In genomic region chr2:42171396-42171971, GRCh38 we compare ENCODE assay signal across 8 cellular contexts. TPM values are rescaled to one million over a fixed set of nuclear protein-coding genes. Genes with fewer than 3 reads are reported as not detected.
A peak's percentile ranks its signal among the peaks of the same experiment; 100 is the strongest.
DNase-seq lines count a peak whose midpoint lies in the region; ATAC-seq lines count a peak whose summit lies in the region.

No MANE protein-coding gene starts in this region.

- H3K27me3 ChIP-seq in ACC112 (ENCODE audit: insufficient read depth, low read length): no peaks in the 10 kb centered on the region

- no peak overlapping the region for H3K27ac ChIP-seq in ACC112 (ENCODE audit: low read depth, low read length)

- DNase-seq in GM19238 (ENCODE audit: insufficient read length, low spot score): peak; percentile 25
- peak; percentile 40 for DNase-seq in NCI-H69 (lab: John Stamatoyannopoulos, UW)
- DNase-seq in mucosa of gallbladder (ENCODE audit: low spot score): no peak
- no peak for DNase-seq in foreskin melanocyte
- DNase-seq in NCI-H1694 treated with DMSO at 0.1 percent for 48 hours (lab: John Stamatoyannopoulos, UW): no peak

- peaks cover 4% of the 10 kb centered on the region; the same call in 1 of the 2 replicates for H3K36me3 ChIP-seq in ACC112 (ENCODE audit: insufficient read depth, low read length)

- H2AFZ ChIP-seq in ACC112 (ENCODE audit: low read length, unreplicated experiment): no peak overlapping the region

- ATAC-seq in GM19023 (IDR thresholded peaks at IDR 0.05; ENCODE audit: unreplicated experiment): no peak

- peaks cover 59% of the 10 kb centered on the region for H3K79me2 ChIP-seq in ACC112 (ENCODE audit: control insufficient read depth, insufficient read depth, low read length, unreplicated experiment)

- H3K4me3 ChIP-seq in ACC112 (ENCODE audit: low read depth, low read length): peak overlapping the region; percentile 94
- peak overlapping the region; percentile 24 for H3K4me3 ChIP-seq in iPS-18c (ENCODE audit: insufficient read depth, low read depth, low read length)

- peaks cover 22% of the 10 kb centered on the region for H3K4me1 ChIP-seq in ACC112 (ENCODE audit: control insufficient read depth, insufficient read depth, low read length, unreplicated experiment)

- H3K9me3 ChIP-seq in iPS-18c (ENCODE audit: control insufficient read depth, insufficient read depth, low read length): no peaks in the 10 kb centered on the region

RNA-seq across cellular contexts. Expression of gene EML4, which starts 2.3 kb away (rescaled TPM):
- 111 TPM for total RNA-seq in mucosa of gallbladder

Comparison
In these comparisons a context has a peak if more than half of its experiments do, and no peak if none do; other contexts are left out.
1. DNase-seq: peak in GM19238 (single experiment) and NCI-H69 (single experiment); none in mucosa of gallbladder (single experiment), foreskin melanocyte (single experiment) and NCI-H1694 treated with DMSO at 0.1 percent for 48 hours (single experiment).